ENCODE assay signal across 11 cellular contexts in genomic region chr14:75198291-75198933, GRCh38. TPM values are rescaled to one million over a fixed set of nuclear protein-coding genes. Genes with fewer than 3 reads are reported as not detected.
DNase-seq lines count a peak whose midpoint lies in the region; ATAC-seq, FAIRE-seq and TF ChIP-seq lines count a peak whose summit lies in the region.
"Had no signal": no experiment of that assay in that cellular context is flagged by ENCODE, and none has a peak within 500 bp of the region (broad histone marks: within the 10 kb centered on the region; RNA-seq: fewer than 3 reads in every experiment).

No MANE protein-coding gene starts in this region.

- no peaks in the 10 kb centered on the region for H3K36me3 ChIP-seq in HepG2 (replicated peaks in 1 of 2; ENCODE audit: control insufficient read depth in 1 of 2, insufficient read depth in 2 of 2, low read length in 2 of 2)
- no peaks in the 10 kb centered on the region for H3K36me3 ChIP-seq in tibial artery
- H3K36me3 ChIP-seq in CD4-positive, alpha-beta memory T cell (ENCODE audit: insufficient read depth, low read length): no peaks in the 10 kb centered on the region
- H3K36me3 ChIP-seq: lower lobe of right lung had no signal

- in situ Hi-C loops in HepG2 (cut with HindIII; ENCODE audit: extremely low pct_ligation_motif_present, low pct_unique_long_range_greater_than_20kb): no loop called here

- H3K27me3 Mint-ChIP-seq in CD4-positive, alpha-beta memory T cell: no peaks in the 10 kb centered on the region

- H4K20me1 ChIP-seq in HepG2 (ENCODE audit: insufficient read depth, low read length): 0 out of 2 replicates have a peak, but pooled peaks cover 12% of the 10 kb centered on the region

- H3K27me3 ChIP-seq in HepG2 (ENCODE audit: control insufficient read depth in 1 of 2, insufficient read depth in 2 of 2, low read length in 2 of 2) (peaks cover 7 to 68% of the 10 kb centered on the region in 2 experiments), tibial artery (no peaks in the 10 kb centered on the region)
- H3K27me3 ChIP-seq in CD4-positive, alpha-beta memory T cell (ENCODE audit: insufficient read depth, low read length): no peaks in the 10 kb centered on the region

- no peak overlapping the region for H3K9ac ChIP-seq in HepG2 (ENCODE audit: insufficient read depth, low read depth, low read length)

- 32% methylated on average over 9 of the region's 11 CpGs for WGBS in HepG2 (ENCODE audit: low lambda C conversion rate)

- POLR2A ChIA-PET in HepG2 (lab: Yijun Ruan, JAX): no interaction called here
- POLR2A ChIA-PET in CD4-positive, alpha-beta memory T cell (lab: Charles Lee; ENCODE audit: partially characterized antibody): no interaction called here

- no peak overlapping the region for H3K4me3 Mint-ChIP-seq in CD4-positive, alpha-beta memory T cell

- BruUV-seq in HepG2 (replicated peaks; lab: Mats Ljungman, UMichigan): no TSS peak

- CTCF ChIA-PET in HepG2 (lab: Yijun Ruan, JAX; ENCODE audit: low intra/inter-chr PET ratio, low total read pairs): no interaction called here
- CTCF ChIA-PET in CD4-positive, alpha-beta memory T cell (lab: Charles Lee; ENCODE audit: partially characterized antibody): no interaction called here

- intact Hi-C loops in HepG2 (cut with micrococcal nuclease; ENCODE audit: unreplicated experiment) (no loop called here), tibial artery (cut with DNase I; ENCODE audit: low total_unique reads) (loop anchor here (5.0 kb wide), 1 partner anchor 34 kb away; no protein-coding TSS in a partner anchor)
- intact Hi-C loops in CD4-positive, alpha-beta memory T cell (cut with micrococcal nuclease): no loop called here

- TF ChIP-seq EP300 in HepG2 (IDR thresholded peaks at IDR 0.05; ENCODE audit: low read depth in 2 of 2, low read length in 2 of 2) (no peak), HepG2 (CRISPR knock-in tag; IDR thresholded peaks at IDR 0.05; ENCODE audit: borderline replicate concordance) (no peak)

- FAIRE-seq in HepG2 (lab: Jason Lieb, UNC): no peak

- H3K27ac ChIP-seq in HepG2 (ENCODE audit: extremely low read length, insufficient read depth, low read length): no peak overlapping the region
- peak overlapping the region; percentile 21 to 44 for H3K27ac ChIP-seq in tibial artery
- no peak overlapping the region for H3K27ac ChIP-seq in CD4-positive, alpha-beta memory T cell (ENCODE audit: low read depth, low read length)
- H3K27ac ChIP-seq: lower lobe of right lung had no signal

- H3K9me3 ChIP-seq in HepG2 (ENCODE audit: low read length) (no peaks in the 10 kb centered on the region), tibial artery (no peaks in the 10 kb centered on the region)
- no peaks in the 10 kb centered on the region for H3K9me3 ChIP-seq in CD4-positive, alpha-beta memory T cell (ENCODE audit: control insufficient read depth in 1 of 2, low read length in 2 of 2)
- H3K9me3 ChIP-seq: lower lobe of right lung had no signal

- H3K4me1 ChIP-seq in HepG2 (ENCODE audit: insufficient read depth, low read length) (peaks cover 41% of the 10 kb centered on the region), tibial artery (peaks cover 0 to 16% (median 12%) of the 10 kb centered on the region in 4 donors)
- H3K4me1 ChIP-seq in CD4-positive, alpha-beta memory T cell (ENCODE audit: insufficient read depth, low read length): no peaks in the 10 kb centered on the region

- H3K79me2 ChIP-seq in HepG2 (ENCODE audit: insufficient read depth, low read length): no peaks in the 10 kb centered on the region

- H3K4me3 ChIP-seq in HepG2 (replicated peaks in 1 of 3; ENCODE audit: insufficient read depth in 1 of 3, low read depth in 2 of 3, low read length in 3 of 3) (no peak overlapping the region), tibial artery (no peak overlapping the region)
- H3K4me3 ChIP-seq in CD4-positive, alpha-beta memory T cell (ENCODE audit: low read length in 2 of 2): no peak overlapping the region
- H3K4me3 ChIP-seq: lower lobe of right lung had no signal

- H3K36me3 Mint-ChIP-seq in CD4-positive, alpha-beta memory T cell: no peaks in the 10 kb centered on the region

- TF ChIP-seq RAD21 in HepG2 (CRISPR knock-in tag; IDR thresholded peaks at IDR 0.05): no peak

- TF ChIP-seq POLR2A in HepG2 (IDR thresholded peaks at IDR 0.05; ENCODE audit: insufficient read depth in 1 of 2, low read depth in 2 of 2, low read length in 2 of 2): no peak

- peaks cover 0 to 3% (median under 1%) of the 10 kb centered on the region in 4 donors for H3K4me1 Mint-ChIP-seq in CD4-positive, alpha-beta memory T cell

- H3K27ac Mint-ChIP-seq in CD4-positive, alpha-beta memory T cell: no peak overlapping the region

- ATAC-seq in HepG2: no peak

- H3K9me3 Mint-ChIP-seq in CD4-positive, alpha-beta memory T cell: no peaks in the 10 kb centered on the region

- H2AFZ ChIP-seq in HepG2 (ENCODE audit: low read length): no peak overlapping the region

- no peak for TF ChIP-seq CTCF in HepG2 (CRISPR knock-in tag; IDR thresholded peaks at IDR 0.05)
- no peak for TF ChIP-seq CTCF in tibial artery (IDR thresholded peaks at IDR 0.05)

- peak; percentile 16 for DNase-seq in NCI-H82 (lab: John Stamatoyannopoulos, UW)
- no peak for DNase-seq in NCI-H82 treated with DMSO at 0.1 percent for 48 hours (lab: John Stamatoyannopoulos, UW; ENCODE audit: unreplicated experiment)
- DNase-seq in anterior cingulate cortex (lab: John Stamatoyannopoulos, UW): peak in 42 of 58 donors; percentile 2 to 67 (median 24)
- DNase-seq in HepG2 (ENCODE audit: low spot score): peak; percentile 16
- DNase-seq in tibial artery: peak in 1 of 2 donors; percentile 77
- no peak for DNase-seq in CD4-positive, alpha-beta memory T cell
- no peak for DNase-seq in activated gamma-delta T cell (lab: John Stamatoyannopoulos, UW)
- no peak for DNase-seq in activated CD4-positive, alpha-beta T cell treated with anti-CD3 and anti-CD28 coated beads, Interleukin-2, amount 50 U/mL, for 48 hours
- DNase-seq: lower lobe of right lung, NCI-H524 treated with DMSO at 0.1 percent for 48 hours, T-helper 1 cell had no signal

- no peak overlapping the region for H3K4me2 ChIP-seq in HepG2 (ENCODE audit: low read depth, low read length)

TF ChIP-seq in HepG2, 621 proteins besides CTCF, POLR2A, EP300 and RAD21 (continues in another document):
- TF ChIP-seq GABPA (IDR thresholded peaks at IDR 0.05; ENCODE audit: low read depth, low read length): no peak
- no peak for TF ChIP-seq GABPA (CRISPR knock-in tag; IDR thresholded peaks at IDR 0.05; ENCODE audit: low read depth)
- TF ChIP-seq ZNF746 (CRISPR knock-in tag; IDR thresholded peaks at IDR 0.05): no peak

RNA-seq across cellular contexts. Expression of gene TMED10, which starts 22.0 kb away (rescaled TPM):
- total RNA-seq in HepG2 (2016; rRNA removed; fragmentation: Illumina TruSeq; extraction: Trizol): 183 and 311 TPM in 2 replicates
- total RNA-seq in HepG2 (2016; cell fraction: cytosol; rRNA removed; fragmentation: Illumina TruSeq; extraction: Trizol; ENCODE audit: low read depth): 31.8 and 36.6 TPM in 2 replicates
- total RNA-seq in HepG2 (2016; cell fraction: insoluble cytoplasmic fraction; rRNA removed; fragmentation: Illumina TruSeq; extraction: Trizol): 191 and 318 TPM in 2 replicates
- 62.0 and 63.6 TPM in 2 replicates for total RNA-seq in HepG2 (2016; cell fraction: membrane; rRNA removed; fragmentation: Illumina TruSeq; extraction: Trizol)
- 252 and 291 TPM in 2 replicates for total RNA-seq in HepG2 (2016; cell fraction: nucleus; rRNA removed; fragmentation: Illumina TruSeq; extraction: Trizol)
- polyA plus RNA-seq in HepG2 (2011; rRNA removed): 292 and 377 TPM in 2 replicates
- polyA plus RNA-seq in HepG2 (2011; cell fraction: cytosol; rRNA removed): 308 and 326 TPM in 2 replicates
- polyA plus RNA-seq in HepG2 (2011; cell fraction: nucleus; rRNA removed): 81.4 and 84.1 TPM in 2 replicates
- polyA plus RNA-seq in HepG2 (2012): 131 and 139 TPM in 2 replicates
- polyA plus RNA-seq in HepG2 (2016; cell fraction: cytosol; fragmentation: Illumina TruSeq; extraction: Trizol; ENCODE audit: low read depth): 36.6 and 41.3 TPM in 2 replicates
- polyA plus RNA-seq in HepG2 (2016; cell fraction: insoluble cytoplasmic fraction; fragmentation: Illumina TruSeq; extraction: Trizol; ENCODE audit: low read depth): 162 and 165 TPM in 2 replicates
- polyA plus RNA-seq in HepG2 (2016; cell fraction: membrane; fragmentation: Illumina TruSeq; extraction: Trizol; ENCODE audit: low read depth): 58.6 and 59.0 TPM in 2 replicates
- 306 and 326 TPM in 2 replicates for polyA plus RNA-seq in HepG2 (2016; cell fraction: nucleus; fragmentation: Illumina TruSeq; extraction: Trizol; ENCODE audit: insufficient read depth, low read depth)
- 546 and 919 TPM in 2 replicates for polyA minus RNA-seq in HepG2 (2011; rRNA and poly(A)+ RNA removed; ENCODE audit: low replicate concordance)
- 247 and 332 TPM in 2 replicates for polyA minus RNA-seq in HepG2 (2011; cell fraction: cytosol; rRNA and poly(A)+ RNA removed)
- polyA minus RNA-seq in HepG2 (2011; cell fraction: nucleus; rRNA and poly(A)+ RNA removed): 78.8 and 85.5 TPM in 2 replicates
- total RNA-seq in CD4-positive, alpha-beta memory T cell: 100 to 1,000 TPM; 202 to 217 TPM
- polyA plus RNA-seq in CD4-positive, alpha-beta memory T cell: 100 to 1,000 TPM; 338 to 425 TPM

Comparison
In these comparisons a context has a peak if more than half of its experiments do, and no peak if none do; other contexts are left out.
1. DNase-seq: peak in NCI-H82 (single experiment), anterior cingulate cortex (42 of 58) and HepG2 (single experiment); none in NCI-H82 treated with DMSO at 0.1 percent for 48 hours (single experiment), CD4-positive, alpha-beta memory T cell (0 of 5), activated gamma-delta T cell (single experiment) and activated CD4-positive, alpha-beta T cell treated with anti-CD3 and anti-CD28 coated beads, Interleukin-2, amount 50 U/mL, for 48 hours (0 of 2).
2. H3K27ac ChIP-seq: peak in tibial artery (2 of 2); none in HepG2 (single experiment) and CD4-positive, alpha-beta memory T cell (single experiment).